ENCODE assay signal across 8 cellular contexts in the genomic region with DNA sequence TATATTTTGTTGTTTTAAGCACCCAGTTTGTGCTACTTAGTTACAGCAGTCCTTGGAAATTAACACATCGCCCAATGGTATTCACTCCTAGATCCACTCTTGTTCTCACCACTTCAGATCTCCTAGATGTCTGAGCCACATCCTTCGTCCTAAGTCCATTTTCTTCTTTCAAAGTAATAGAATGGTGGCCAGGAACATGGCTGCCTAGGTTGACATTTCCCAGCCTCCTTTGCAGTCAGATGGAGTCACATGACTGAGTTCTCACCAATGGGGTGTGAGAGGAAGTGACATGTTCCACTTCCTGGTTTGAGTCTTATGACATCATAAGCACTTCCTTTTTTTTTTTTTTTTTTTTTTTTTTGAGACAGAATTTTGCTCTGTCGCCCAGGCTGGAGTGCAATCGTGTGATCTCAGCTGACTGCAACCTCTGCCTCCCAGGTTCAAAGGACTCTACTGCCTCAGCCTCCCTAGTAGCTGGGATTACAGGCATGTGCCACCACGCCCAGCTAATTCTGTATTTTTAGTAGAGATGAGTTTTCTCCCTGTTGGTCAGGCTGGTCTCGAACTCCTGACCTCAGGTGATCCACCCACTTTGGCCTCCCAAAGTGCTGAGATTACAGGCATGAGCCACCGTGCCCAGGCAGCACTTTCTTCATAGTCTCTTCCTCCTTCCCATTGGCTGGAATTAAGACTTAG.
DNase-seq lines count a peak whose midpoint lies in the region; ATAC-seq, FAIRE-seq and TF ChIP-seq lines count a peak whose summit lies in the region.
"Not testable (repeated sequence)": the region's sequence is repeated elsewhere in the genome, so short reads cannot be mapped to it uniquely, and the experiment has no call there.

No MANE protein-coding gene starts in this region.

- not testable (repeated sequence) for H3K4me1 ChIP-seq in Caco-2; SK-N-SH (ENCODE audit: control insufficient read depth in 1 of 2, insufficient read depth in 2 of 2, low read depth in 1 of 2, low read length in 1 of 2); K562 (replicated peaks in 1 of 2; ENCODE audit: control insufficient read depth in 2 of 2, insufficient read depth in 2 of 2, low read length in 2 of 2)

- H3K9ac ChIP-seq in SK-N-SH; K562 (ENCODE audit: insufficient read depth in 1 of 2, low read depth in 2 of 2, low read length in 2 of 2): not testable (repeated sequence)

- H2AFZ ChIP-seq in SK-N-SH (ENCODE audit: low read depth) = not testable (repeated sequence)
- peak overlapping the region; percentile 83 for H2AFZ ChIP-seq in K562 (ENCODE audit: low read depth, low read length)

- not testable (repeated sequence) for H3K27ac Mint-ChIP-seq in Caco-2 (ENCODE audit: unreplicated experiment); immature natural killer cell

- H3K27me3 ChIP-seq in Caco-2 (replicated peaks; ENCODE audit: control insufficient read depth, insufficient read depth, low read length); SK-N-SH (ENCODE audit: insufficient read depth); K562 (ENCODE audit: control insufficient read depth in 2 of 2, insufficient read depth in 2 of 2, low read length in 2 of 2): not testable (repeated sequence)

- H3K4me1 Mint-ChIP-seq in Caco-2 (ENCODE audit: low read depth, unreplicated experiment); immature natural killer cell: not testable (repeated sequence)

- not testable (repeated sequence) for TF ChIP-seq EP300 in SK-N-SH (IDR thresholded peaks at IDR 0.05; ENCODE audit: borderline replicate concordance in 1 of 2, low read depth in 1 of 2, low read length in 1 of 2); K562 (IDR thresholded peaks at IDR 0.05; ENCODE audit: low read length)

- TF ChIP-seq RAD21 in SK-N-SH (IDR thresholded peaks at IDR 0.05; ENCODE audit: low read length); K562 (CRISPR knock-in tag; conservative IDR thresholded peaks at IDR 0.05 in 1 of 2, IDR thresholded peaks at IDR 0.05 in 1 of 2): not testable (repeated sequence)

- intact Hi-C loops in Caco-2 (cut with micrococcal nuclease; ENCODE audit: unreplicated experiment); K562 (cut with micrococcal nuclease): not testable (repeated sequence)

- not testable (repeated sequence) for H3K27me3 Mint-ChIP-seq in Caco-2 (ENCODE audit: insufficient read depth, unreplicated experiment)
- H3K27me3 Mint-ChIP-seq in immature natural killer cell (ENCODE audit: low read depth in 3 of 3) = peaks cover 2 to 14% (median 2%) of the 10 kb centered on the region in 3 donors

- not testable (repeated sequence) for H3K27ac ChIP-seq in SK-N-SH (ENCODE audit: low read depth in 2 of 2, low read length in 1 of 2); K562 (ENCODE audit: extremely low read depth, low read depth, low read length)

- H3K9me3 Mint-ChIP-seq in Caco-2 (ENCODE audit: unreplicated experiment); immature natural killer cell: not testable (repeated sequence)

- not testable (repeated sequence) for H3F3A ChIP-seq in SK-N-SH (replicated peaks; ENCODE audit: insufficient read depth)

- ATAC-seq in K562 = peak; percentile 87

- not testable (repeated sequence) for TF ChIP-seq POLR2A in K562 (conservative IDR thresholded peaks at IDR 0.05)

- CTCF ChIA-PET in Caco-2 (lab: Charles Lee); SK-N-SH (lab: Yijun Ruan, JAX): not testable (repeated sequence)
- CTCF ChIA-PET in K562 (lab: Yijun Ruan, JAX; ENCODE audit: low intra/inter-chr PET ratio) = interaction anchor here (0.6 kb wide), 2 partner anchors 16 to 49 kb away, joined by 3 to 5 read pairs; no protein-coding TSS in a partner anchor

- WGBS in SK-N-SH (ENCODE audit: low lambda C conversion rate) = 38% methylated on average over 7 of the region's 7 CpGs
- 19% methylated on average over 5 of the region's 7 CpGs for WGBS in K562 (ENCODE audit: insufficient coverage, low coverage, missing lambda C conversion rate)

- H3K36me3 Mint-ChIP-seq in Caco-2 (ENCODE audit: insufficient read depth, unreplicated experiment); immature natural killer cell: not testable (repeated sequence)

- not testable (repeated sequence) for H3K36me3 ChIP-seq in Caco-2 (ENCODE audit: control insufficient read depth, insufficient read depth, low read length); SK-N-SH (replicated peaks in 1 of 2; ENCODE audit: control insufficient read depth in 1 of 2, insufficient read depth in 2 of 2, low read length in 1 of 2); K562 (ENCODE audit: control insufficient read depth, insufficient read depth, low read length)

- not testable (repeated sequence) for H3K4me3 Mint-ChIP-seq in Caco-2 (ENCODE audit: unreplicated experiment); immature natural killer cell

- POLR2A ChIA-PET in Caco-2 (lab: Charles Lee); SK-N-SH (lab: Yijun Ruan, JAX); K562 (lab: Yijun Ruan, JAX): not testable (repeated sequence)

- peaks cover 11% of the 10 kb centered on the region for H3K9me3 ChIP-seq in Caco-2
- not testable (repeated sequence) for H3K9me3 ChIP-seq in SK-N-SH; K562 (replicated peaks; ENCODE audit: control insufficient read depth, insufficient read depth, low read depth, low read length)

- not testable (repeated sequence) for H3K4me2 ChIP-seq in SK-N-SH
- H3K4me2 ChIP-seq in K562 (ENCODE audit: insufficient read depth, low read length) = peak overlapping the region; percentile 62

- in situ Hi-C loops in K562 (cut with MboI) = not testable (repeated sequence)

- peak; percentile 86 for FAIRE-seq in K562 (lab: Jason Lieb, UNC)

- not testable (repeated sequence) for H3K9me1 ChIP-seq in K562 (ENCODE audit: control insufficient read depth, insufficient read depth, low read length)

- not testable (repeated sequence) for H4K20me1 ChIP-seq in SK-N-SH (ENCODE audit: insufficient read depth); K562 (replicated peaks; ENCODE audit: control insufficient read depth, insufficient read depth, low read length)

- H3K79me2 ChIP-seq in SK-N-SH (ENCODE audit: insufficient read depth); K562 (ENCODE audit: control insufficient read depth, insufficient read depth, low read length): not testable (repeated sequence)

- peak; percentile 41 to 56 for DNase-seq in Caco-2
- peak; percentile 68 for DNase-seq in HT1080 (ENCODE audit: low read depth)
- peak; percentile 96 for DNase-seq in NCI-H2171 treated with DMSO at 0.1 percent for 48 hours (lab: John Stamatoyannopoulos, UW)
- peak; percentile 18 for DNase-seq in SK-N-SH
- peak; percentile 18 to 29 for DNase-seq in activated CD4-positive, alpha-beta T cell treated with anti-CD3 and anti-CD28 coated beads, Interleukin-2, amount 50 U/mL, for 48 hours
- DNase-seq in K562 (ENCODE audit: extremely low read depth in 1 of 4, low spot score in 3 of 4) = peak; percentile 66 to 86 (median 72)
- DNase-seq in immature natural killer cell = peak; percentile 11 to 26 (median 12)
- peak; percentile 24 for DNase-seq in stimulated activated CD8-positive, alpha-beta memory T cell treated with anti-CD3 and anti-CD28 coated beads, Interleukin-4, amount 100 ng/mL, for 48 hours

- BruUV-seq in Caco-2 (replicated peaks; lab: Mats Ljungman, UMichigan); K562 (replicated peaks; lab: Mats Ljungman, UMichigan): not testable (repeated sequence)

- not testable (repeated sequence) for H3K4me3 ChIP-seq in Caco-2 (ENCODE audit: low read depth, low read length); SK-N-SH (ENCODE audit: low read depth in 2 of 2, low read length in 1 of 2); K562

- not testable (repeated sequence) for TF ChIP-seq CTCF in Caco-2 (IDR thresholded peaks at IDR 0.05; ENCODE audit: insufficient read depth in 1 of 2, low read depth in 1 of 2, low read length in 1 of 2, severe bottlenecking in 1 of 2, unreplicated experiment in 1 of 2); SK-N-SH (IDR thresholded peaks at IDR 0.05); K562 (IDR thresholded peaks at IDR 0.05 in 2 of 3, conservative IDR thresholded peaks at IDR 0.05 in 1 of 3; ENCODE audit: insufficient read depth in 2 of 3, low read depth in 1 of 3, low read length in 3 of 3)

- H3K9me2 ChIP-seq in SK-N-SH = not testable (repeated sequence)

TF ChIP-seq in SK-N-SH, 30 proteins besides CTCF, POLR2A, EP300 and RAD21:
- peak; percentile 73; the same call in 1 of the 2 replicates for TF ChIP-seq YY1 (IDR thresholded peaks at IDR 0.05; ENCODE audit: low read depth)
- TF ChIP-seq, protein P1, sequence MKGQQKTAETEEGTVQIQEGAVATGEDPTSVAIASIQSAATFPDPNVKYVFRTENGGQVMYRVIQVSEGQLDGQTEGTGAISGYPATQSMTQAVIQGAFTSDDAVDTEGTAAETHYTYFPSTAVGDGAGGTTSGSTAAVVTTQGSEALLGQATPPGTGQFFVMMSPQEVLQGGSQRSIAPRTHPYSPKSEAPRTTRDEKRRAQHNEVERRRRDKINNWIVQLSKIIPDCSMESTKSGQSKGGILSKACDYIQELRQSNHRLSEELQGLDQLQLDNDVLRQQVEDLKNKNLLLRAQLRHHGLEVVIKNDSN (IDR thresholded peaks at IDR 0.05; ENCODE audit: borderline replicate concordance, low read depth) = peak; percentile 75
- peak; percentile 63 for TF ChIP-seq GABPA (IDR thresholded peaks at IDR 0.05; ENCODE audit: low read depth)

TF ChIP-seq in K562, 482 proteins besides CTCF, POLR2A, EP300 and RAD21 (continues in another document):
- TF ChIP-seq ZNF766 (CRISPR knock-in tag; conservative IDR thresholded peaks at IDR 0.05) (peak; percentile 52; the same call in 1 of the 2 replicates), CREM (IDR thresholded peaks at IDR 0.05; ENCODE audit: low read depth) (peak; percentile 90), CXXC5 (CRISPR knock-in tag; IDR thresholded peaks at IDR 0.05) (peak; percentile 44; the same call in 1 of the 2 replicates), CBFA2T2 (conservative IDR thresholded peaks at IDR 0.05) (peak; percentile 45), SPI1 (IDR thresholded peaks at IDR 0.05; ENCODE audit: borderline replicate concordance, low read depth, low read length) (peak; percentile 95), CBX3 (IDR thresholded peaks at IDR 0.05; ENCODE audit: borderline replicate concordance in 1 of 2, low read length in 2 of 2) (peak in 1 of 2 experiments; percentile 97; a peak in 2 of 3 replicates), ZNF354B (CRISPR knock-in tag; IDR thresholded peaks at IDR 0.05) (peak; percentile 24; the same call in 1 of the 2 replicates), GABPB1 (CRISPR knock-in tag; IDR thresholded peaks at IDR 0.05) (peak; percentile 84)

Comparison
In these comparisons a context has a peak if more than half of its experiments do, and no peak if none do; other contexts are left out.
1. DNase-seq: peak in every context shown above with its lines; median percentile 96 in NCI-H2171 treated with DMSO at 0.1 percent for 48 hours; 72 in K562; 68 in HT1080; 48 in Caco-2; 24 in stimulated activated CD8-positive, alpha-beta memory T cell treated with anti-CD3 and anti-CD28 coated beads, Interleukin-4, amount 100 ng/mL, for 48 hours; 24 in activated CD4-positive, alpha-beta T cell treated with anti-CD3 and anti-CD28 coated beads, Interleukin-2, amount 50 U/mL, for 48 hours; 18 in SK-N-SH; 12 in immature natural killer cell.